20 cellular contexts compared by ENCODE assay signal in genomic region chr16:88691129-88691813, GRCh38. TPM values are rescaled to one million over a fixed set of nuclear protein-coding genes. Genes with fewer than 3 reads are reported as not detected.
DNase-seq lines count a peak whose midpoint lies in the region; ATAC-seq, FAIRE-seq and TF ChIP-seq lines count a peak whose summit lies in the region.
"Had no signal": no experiment of that assay in that cellular context is flagged by ENCODE, and none has a peak within 500 bp of the region (broad histone marks: within the 10 kb centered on the region; RNA-seq: fewer than 3 reads in every experiment).

No MANE protein-coding gene starts in this region.

- intact Hi-C loops in sciatic nerve (cut with DNase I), result no loop called here

- peak overlapping the region; percentile 83 for H3K4ac ChIP-seq in H1 (replicated peaks; ENCODE audit: insufficient read length, low read depth, low read length)

- H3K4me3 Mint-ChIP-seq in activated CD4-positive, alpha-beta T cell treated with anti-CD3 and anti-CD28 coated beads, Interleukin-2, amount 10 ng/mL, durations not matched to agents 7 days and 5 days, result no peak overlapping the region
- peak overlapping the region in 3 of 4 donors; percentile 57 to 89 (median 75) for H3K4me3 Mint-ChIP-seq in IgD-negative memory B cell

- H3K9ac ChIP-seq in H1 (replicated peaks in 1 of 4; ENCODE audit: extremely low read depth in 1 of 4, low read depth in 3 of 4, low read length in 3 of 4), result peak overlapping the region in 1 of 4 experiments; percentile 38; a peak in 2 of 7 replicates
- H3K9ac ChIP-seq: parathyroid adenoma had no signal

- H3K18ac ChIP-seq in H1 (ENCODE audit: extremely low read depth, low read length), result no peak overlapping the region

- H3K27ac Mint-ChIP-seq in activated CD4-positive, alpha-beta T cell treated with anti-CD3 and anti-CD28 coated beads, Interleukin-2, amount 10 ng/mL, durations not matched to agents 7 days and 5 days, result peak overlapping the region; percentile 91
- H3K27ac Mint-ChIP-seq in IgD-negative memory B cell, result peak overlapping the region in 1 of 3 donors; percentile 73

- ATAC-seq in sciatic nerve (no peak), GM21619 (IDR thresholded peaks at IDR 0.05; ENCODE audit: unreplicated experiment) (no peak), HG03354 (IDR thresholded peaks at IDR 0.05; ENCODE audit: poor library complexity, severe bottlenecking, unreplicated experiment) (no peak)

- 91% methylated on average over 32 of the region's 33 CpGs; no CpG with 5 or more reads in 1 of the 2 experiments for WGBS in H1 (ENCODE audit: extremely low coverage in 1 of 2, insufficient coverage in 1 of 2, insufficient read length in 1 of 2, insufficient replicate concordance in 2 of 2, low coverage in 1 of 2, low lambda C conversion rate in 2 of 2, missing lambda C conversion rate in 1 of 2), 2 experiments

- no peak overlapping the region for H3K4me3 ChIP-seq in H1 (ENCODE audit: extremely low read depth in 1 of 4, insufficient read depth in 2 of 4, low read depth in 3 of 4, low read length in 4 of 4)
- H3K4me3 ChIP-seq: GM12878, upper lobe of left lung had no signal

- peaks cover 75% of the 10 kb centered on the region for H3K4me1 Mint-ChIP-seq in activated CD4-positive, alpha-beta T cell treated with anti-CD3 and anti-CD28 coated beads, Interleukin-2, amount 10 ng/mL, durations not matched to agents 7 days and 5 days
- H3K4me1 Mint-ChIP-seq in IgD-negative memory B cell, result peaks cover 10 to 19% (median 13%) of the 10 kb centered on the region in 3 donors

- peaks cover 0 to 1% of the 10 kb centered on the region in 2 experiments for H4K20me1 ChIP-seq in H1 (replicated peaks in 1 of 2; ENCODE audit: control insufficient read depth in 1 of 2, insufficient read depth in 2 of 2, low read length in 2 of 2)

- no peak overlapping the region for H3K56ac ChIP-seq in H1 (replicated peaks; ENCODE audit: insufficient read length, low read depth, low read length)

- peaks cover 3% of the 10 kb centered on the region; the same call in 1 of the 2 replicates for H3K23me2 ChIP-seq in H1 (ENCODE audit: low read depth, low read length)

- no peak for TF ChIP-seq RAD21 in H1 (IDR thresholded peaks at IDR 0.05 in 1 of 2, conservative IDR thresholded peaks at IDR 0.05 in 1 of 2; ENCODE audit: low read depth in 2 of 2, low read length in 2 of 2)

- DNase-seq in activated CD4-positive, alpha-beta T cell treated with anti-CD3 and anti-CD28 coated beads, Interleukin-2, amount 10 ng/mL, durations not matched to agents 7 days and 5 days, result no peak
- no peak for DNase-seq in activated CD4-positive, alpha-beta T cell treated with anti-CD3 and anti-CD28 coated beads for 48 hours
- DNase-seq in H1 (ENCODE audit: low read depth in 1 of 2, low spot score in 2 of 2), result no peak
- DNase-seq in sciatic nerve (ENCODE audit: low spot score), result peak; percentile 49
- DNase-seq in activated gamma-delta T cell treated with Interleukin-2 at 50 U/mL for 16 hours, result no peak
- DNase-seq: activated CD8-positive, alpha-beta memory T cell treated with anti-CD3 and anti-CD28 coated beads, Interleukin-2, amount 50 U/mL, for 4 hours; HCEC 1CT; NCI-H1105 treated with DMSO at 0.1 percent for 48 hours; NCI-H69; stomach had no signal

- CTCF ChIA-PET in activated CD4-positive, alpha-beta T cell treated with anti-CD3 and anti-CD28 coated beads, Interleukin-2, amount 10 ng/mL, durations not matched to agents 7 days and 5 days (lab: Charles Lee), result interaction anchor here (1.1 kb wide), 1 partner anchor 21 kb away, joined by 4 read pairs; no protein-coding TSS in a partner anchor
- CTCF ChIA-PET in H1 (lab: Charles Lee; ENCODE audit: partially characterized antibody), result interaction anchor here (0.5 to 2.3 kb wide), 2 partner anchors 19 to 68 kb away, joined by 3 to 9 read pairs; no protein-coding TSS in a partner anchor

- H2BK20ac ChIP-seq in H1 (ENCODE audit: low read length), result no peak overlapping the region

- no peak overlapping the region for H4K91ac ChIP-seq in H1 (replicated peaks; ENCODE audit: insufficient read length, low read length)

- peaks cover 0 to 11% (median 9%) of the 10 kb centered on the region in 4 experiments; a peak in 3 of 7 replicates for H3K27me3 ChIP-seq in H1 (replicated peaks in 1 of 4; ENCODE audit: control insufficient read depth in 3 of 4, extremely low read depth in 1 of 4, insufficient read depth in 3 of 4, low read length in 3 of 4)
- H3K27me3 ChIP-seq: upper lobe of left lung had no signal

- POLR2A ChIA-PET in activated CD4-positive, alpha-beta T cell treated with anti-CD3 and anti-CD28 coated beads, Interleukin-2, amount 10 ng/mL, durations not matched to agents 7 days and 5 days (lab: Charles Lee), result no interaction called here
- POLR2A ChIA-PET in H1 (lab: Charles Lee; ENCODE audit: partially characterized antibody), result interaction anchor here (0.6 to 1.3 kb wide), 2 partner anchors 114 to 1012 kb away, joined by 3 read pairs; no protein-coding TSS in a partner anchor

- peaks cover 9% of the 10 kb centered on the region for H3K36me3 Mint-ChIP-seq in activated CD4-positive, alpha-beta T cell treated with anti-CD3 and anti-CD28 coated beads, Interleukin-2, amount 10 ng/mL, durations not matched to agents 7 days and 5 days (ENCODE audit: low read depth)
- no peaks in the 10 kb centered on the region for H3K36me3 Mint-ChIP-seq in IgD-negative memory B cell

- no peak overlapping the region for H4K8ac ChIP-seq in H1 (ENCODE audit: extremely low read depth, insufficient read depth, low read length)

- no peak overlapping the region for H2BK5ac ChIP-seq in H1 (ENCODE audit: low read depth, low read length)

- H3K4me1 ChIP-seq in H1 (replicated peaks in 1 of 4; ENCODE audit: control insufficient read depth in 3 of 4, insufficient read depth in 4 of 4, low read length in 3 of 4), result peaks cover 0 to 5% (median 4%) of the 10 kb centered on the region in 4 experiments; a peak in 6 of 7 replicates

- TF ChIP-seq POLR2A in H1 (IDR thresholded peaks at IDR 0.05; ENCODE audit: control extremely low read depth in 1 of 2, low read depth in 2 of 2, low read length in 2 of 2), result no peak

- 0 out of 2 replicates have a peak overlapping the region, but pooled peaks have one; percentile 1 for H2BK15ac ChIP-seq in H1 (ENCODE audit: low read length)

- no peak overlapping the region for H2AK5ac ChIP-seq in H1 (ENCODE audit: low read depth, low read length)

- H2AFZ ChIP-seq in H1 (ENCODE audit: low read length), result no peak overlapping the region
- H2AFZ ChIP-seq: parathyroid adenoma had no signal

- TF ChIP-seq CTCF in H1 (IDR thresholded peaks at IDR 0.05; ENCODE audit: control extremely low read depth in 1 of 3, insufficient read depth in 1 of 3, low read depth in 1 of 3, low read length in 3 of 3), result no peak

- H3K9me3 ChIP-seq in H1 (ENCODE audit: insufficient read depth in 2 of 2, low read depth in 1 of 2, low read length in 1 of 2), result no peaks in the 10 kb centered on the region
- H3K9me3 ChIP-seq: stomach, upper lobe of left lung had no signal

- no peaks in the 10 kb centered on the region for H3K36me3 ChIP-seq in H1 (ENCODE audit: control insufficient read depth in 2 of 4, insufficient read depth in 4 of 4, low read length in 3 of 4)

- peak overlapping the region; percentile 55; the same call in 1 of the 2 replicates for H2BK12ac ChIP-seq in H1 (ENCODE audit: low read depth, low read length)

- H3K9me3 Mint-ChIP-seq in activated CD4-positive, alpha-beta T cell treated with anti-CD3 and anti-CD28 coated beads, Interleukin-2, amount 10 ng/mL, durations not matched to agents 7 days and 5 days, result no peaks in the 10 kb centered on the region
- no peaks in the 10 kb centered on the region for H3K9me3 Mint-ChIP-seq in IgD-negative memory B cell

- H3K79me2 ChIP-seq in H1 (ENCODE audit: control insufficient read depth in 1 of 2, insufficient read depth in 2 of 2, low read length in 2 of 2), result no peaks in the 10 kb centered on the region
- H3K79me2 ChIP-seq: parathyroid adenoma had no signal

- no peaks in the 10 kb centered on the region for H3K79me1 ChIP-seq in H1 (ENCODE audit: low read depth, low read length)

- no peak overlapping the region for H4K5ac ChIP-seq in H1 (ENCODE audit: insufficient read length, low read depth, low read length)

- no peak overlapping the region for H2BK120ac ChIP-seq in H1 (replicated peaks; ENCODE audit: low read depth, low read length)

- H3K4me2 ChIP-seq in H1 (ENCODE audit: insufficient read depth in 1 of 2, low read depth in 2 of 2, low read length in 2 of 2), result no peak overlapping the region

- no peak for FAIRE-seq in H1 (lab: Jason Lieb, UNC)
- FAIRE-seq: A204.1, GM12878, HTR-8/SVneo had no signal

- no peak overlapping the region for H3K14ac ChIP-seq in H1 (ENCODE audit: insufficient read length)

- no peak for TF ChIP-seq EP300 in H1 (IDR thresholded peaks at IDR 0.05; ENCODE audit: borderline replicate concordance in 1 of 2, low read depth in 2 of 2, low read length in 2 of 2)

- H3K27ac ChIP-seq in H1 (ENCODE audit: low read depth, low read length), result no peak overlapping the region
- H3K27ac ChIP-seq: parathyroid adenoma had no signal

- no peaks in the 10 kb centered on the region for H3K27me3 Mint-ChIP-seq in activated CD4-positive, alpha-beta T cell treated with anti-CD3 and anti-CD28 coated beads, Interleukin-2, amount 10 ng/mL, durations not matched to agents 7 days and 5 days
- H3K27me3 Mint-ChIP-seq in IgD-negative memory B cell, result no peaks in the 10 kb centered on the region

- H3K23ac ChIP-seq in H1 (ENCODE audit: insufficient read length), result no peak overlapping the region

RNA-seq across cellular contexts. Expression of gene SNAI3, which starts 5.0 kb away (rescaled TPM):
- 10 to 100 TPM; 21.0 to 24.2 TPM for total RNA-seq in activated CD4-positive, alpha-beta T cell treated with anti-CD3 and anti-CD28 coated beads, Interleukin-2, amount 10 ng/mL, durations not matched to agents 7 days and 5 days
- polyA plus RNA-seq in IgD-negative memory B cell (12.3 TPM), H1 (2011; rRNA removed) (13.3 and 15.8 TPM in 2 replicates)
- total RNA-seq in H1 (2021; fragmentation: NEBNext Ultra II Directional; extraction: Animal tissue kit (Norgen Biotek cat#: 25700)), result 8.5 and 8.7 TPM in 2 replicates
- 9.4 TPM for polyA plus RNA-seq in H1 (2011; cell fraction: cytosol; rRNA removed)
- polyA plus RNA-seq in H1 (2011; cell fraction: nucleus; rRNA removed), result 11.3 TPM
- polyA plus RNA-seq in H1 (2012, experiment 1 of 2), result 5.5 to 8.7 TPM (median 8.3 TPM) in 4 replicates
- 9.6 TPM for polyA plus RNA-seq in H1 (2012, experiment 2 of 2)
- polyA plus RNA-seq in H1 (2013, experiment 1 of 2), result 9.0 TPM
- polyA plus RNA-seq in H1 (2013, experiment 2 of 2), result 9.0 TPM
- polyA minus RNA-seq in H1 (2011; rRNA and poly(A)+ RNA removed), result 4.3 and 5.2 TPM in 2 replicates
- 7.3 TPM for polyA minus RNA-seq in H1 (2011; cell fraction: cytosol; rRNA and poly(A)+ RNA removed)
- 4.7 TPM for polyA minus RNA-seq in H1 (2011; cell fraction: nucleus; rRNA and poly(A)+ RNA removed)
- total RNA-seq in sciatic nerve, result 0.53 TPM
- total RNA-seq: fibroblast of villous mesenchyme had no signal
- polyA plus RNA-seq: BJ had no signal

RNA-seq across cellular contexts. Expression of gene RNF166, which starts 14.9 kb away (rescaled TPM):
- total RNA-seq in activated CD4-positive, alpha-beta T cell treated with anti-CD3 and anti-CD28 coated beads, Interleukin-2, amount 10 ng/mL, durations not matched to agents 7 days and 5 days, result 100 to 1,000 TPM; 214 to 234 TPM
- polyA plus RNA-seq in IgD-negative memory B cell (33.9 TPM), H1 (2011; rRNA removed) (29.8 and 36.6 TPM in 2 replicates)
- 28.7 and 31.2 TPM in 2 replicates for total RNA-seq in H1 (2021; fragmentation: NEBNext Ultra II Directional; extraction: Animal tissue kit (Norgen Biotek cat#: 25700))
- 33.3 TPM for polyA plus RNA-seq in H1 (2011; cell fraction: cytosol; rRNA removed)
- 86.5 TPM for polyA plus RNA-seq in H1 (2011; cell fraction: nucleus; rRNA removed)
- 11.9 to 24.8 TPM (median 22.4 TPM) in 4 replicates for polyA plus RNA-seq in H1 (2012, experiment 1 of 2)
- polyA plus RNA-seq in H1 (2012, experiment 2 of 2), result 21.8 TPM
- polyA plus RNA-seq in H1 (2013, experiment 1 of 2), result 24.2 TPM
- polyA plus RNA-seq in H1 (2013, experiment 2 of 2), result 22.1 TPM
- 11.7 and 12.3 TPM in 2 replicates for polyA minus RNA-seq in H1 (2011; rRNA and poly(A)+ RNA removed)
- 23.6 TPM for polyA minus RNA-seq in H1 (2011; cell fraction: cytosol; rRNA and poly(A)+ RNA removed)
- polyA minus RNA-seq in H1 (2011; cell fraction: nucleus; rRNA and poly(A)+ RNA removed), result 24.6 TPM
- 28.6 TPM for total RNA-seq in sciatic nerve

RNA-seq across cellular contexts. Expression of gene CTU2, which starts 15.0 kb away (rescaled TPM):
- 10 to 100 TPM; 20.5 to 27.2 TPM for total RNA-seq in activated CD4-positive, alpha-beta T cell treated with anti-CD3 and anti-CD28 coated beads, Interleukin-2, amount 10 ng/mL, durations not matched to agents 7 days and 5 days
- polyA plus RNA-seq in IgD-negative memory B cell (12.1 TPM), H1 (2011; rRNA removed) (32.7 and 45.4 TPM in 2 replicates)
- total RNA-seq in H1 (2021; fragmentation: NEBNext Ultra II Directional; extraction: Animal tissue kit (Norgen Biotek cat#: 25700)), result 42.9 and 49.7 TPM in 2 replicates
- polyA plus RNA-seq in H1 (2011; cell fraction: cytosol; rRNA removed), result 29.7 TPM
- polyA plus RNA-seq in H1 (2011; cell fraction: nucleus; rRNA removed), result 60.2 TPM
- 22.3 to 36.0 TPM (median 28.1 TPM) in 4 replicates for polyA plus RNA-seq in H1 (2012, experiment 1 of 2)
- 31.0 TPM for polyA plus RNA-seq in H1 (2012, experiment 2 of 2)
- polyA plus RNA-seq in H1 (2013, experiment 1 of 2), result 62.2 TPM
- polyA plus RNA-seq in H1 (2013, experiment 2 of 2), result 60.5 TPM
- polyA minus RNA-seq in H1 (2011; rRNA and poly(A)+ RNA removed), result 10.7 and 10.9 TPM in 2 replicates
- 19.5 TPM for polyA minus RNA-seq in H1 (2011; cell fraction: cytosol; rRNA and poly(A)+ RNA removed)
- 20.0 TPM for polyA minus RNA-seq in H1 (2011; cell fraction: nucleus; rRNA and poly(A)+ RNA removed)
- total RNA-seq in sciatic nerve, result 20.6 TPM

RNA-seq across cellular contexts. Expression of gene MVD, which starts 28.4 kb away (rescaled TPM):
- 10 to 100 TPM; 65.3 to 72.3 TPM for total RNA-seq in activated CD4-positive, alpha-beta T cell treated with anti-CD3 and anti-CD28 coated beads, Interleukin-2, amount 10 ng/mL, durations not matched to agents 7 days and 5 days
- polyA plus RNA-seq in IgD-negative memory B cell (26.0 TPM), H1 (2011; rRNA removed) (47.2 and 72.1 TPM in 2 replicates)
- 77.3 and 80.6 TPM in 2 replicates for total RNA-seq in H1 (2021; fragmentation: NEBNext Ultra II Directional; extraction: Animal tissue kit (Norgen Biotek cat#: 25700))
- 74.6 TPM for polyA plus RNA-seq in H1 (2011; cell fraction: cytosol; rRNA removed)
- 130 TPM for polyA plus RNA-seq in H1 (2011; cell fraction: nucleus; rRNA removed)
- polyA plus RNA-seq in H1 (2012, experiment 1 of 2), result 52.7 to 95.2 TPM (median 88.5 TPM) in 4 replicates
- 64.7 TPM for polyA plus RNA-seq in H1 (2012, experiment 2 of 2)
- polyA plus RNA-seq in H1 (2013, experiment 1 of 2), result 71.4 TPM
- 71.3 TPM for polyA plus RNA-seq in H1 (2013, experiment 2 of 2)
- polyA minus RNA-seq in H1 (2011; rRNA and poly(A)+ RNA removed), result 15.9 and 21.7 TPM in 2 replicates
- polyA minus RNA-seq in H1 (2011; cell fraction: cytosol; rRNA and poly(A)+ RNA removed), result 39.8 TPM
- polyA minus RNA-seq in H1 (2011; cell fraction: nucleus; rRNA and poly(A)+ RNA removed), result 41.1 TPM
- total RNA-seq in sciatic nerve, result 64.4 TPM

RNA-seq across cellular contexts. Expression of gene CYBA, which starts 40.4 kb away (rescaled TPM):
- 100 to 1,000 TPM; 486 to 586 TPM for total RNA-seq in activated CD4-positive, alpha-beta T cell treated with anti-CD3 and anti-CD28 coated beads, Interleukin-2, amount 10 ng/mL, durations not matched to agents 7 days and 5 days
- polyA plus RNA-seq in IgD-negative memory B cell (1,890 TPM), H1 (2011; rRNA removed) (254 and 340 TPM in 2 replicates)
- total RNA-seq in H1 (2021; fragmentation: NEBNext Ultra II Directional; extraction: Animal tissue kit (Norgen Biotek cat#: 25700)), result 136 and 161 TPM in 2 replicates
- polyA plus RNA-seq in H1 (2011; cell fraction: cytosol; rRNA removed), result 233 TPM
- polyA plus RNA-seq in H1 (2011; cell fraction: nucleus; rRNA removed), result 322 TPM
- polyA plus RNA-seq in H1 (2012, experiment 1 of 2), result 69.1 to 193 TPM (median 184 TPM) in 4 replicates
- 245 TPM for polyA plus RNA-seq in H1 (2012, experiment 2 of 2)
- polyA plus RNA-seq in H1 (2013, experiment 1 of 2), result 267 TPM
- 285 TPM for polyA plus RNA-seq in H1 (2013, experiment 2 of 2)
- 41.6 and 53.9 TPM in 2 replicates for polyA minus RNA-seq in H1 (2011; rRNA and poly(A)+ RNA removed)
- polyA minus RNA-seq in H1 (2011; cell fraction: cytosol; rRNA and poly(A)+ RNA removed), result 80.0 TPM
- polyA minus RNA-seq in H1 (2011; cell fraction: nucleus; rRNA and poly(A)+ RNA removed), result 68.6 TPM
- total RNA-seq in sciatic nerve, result 87.4 TPM
